13 cellular contexts compared by ENCODE assay signal in the genomic region with DNA sequence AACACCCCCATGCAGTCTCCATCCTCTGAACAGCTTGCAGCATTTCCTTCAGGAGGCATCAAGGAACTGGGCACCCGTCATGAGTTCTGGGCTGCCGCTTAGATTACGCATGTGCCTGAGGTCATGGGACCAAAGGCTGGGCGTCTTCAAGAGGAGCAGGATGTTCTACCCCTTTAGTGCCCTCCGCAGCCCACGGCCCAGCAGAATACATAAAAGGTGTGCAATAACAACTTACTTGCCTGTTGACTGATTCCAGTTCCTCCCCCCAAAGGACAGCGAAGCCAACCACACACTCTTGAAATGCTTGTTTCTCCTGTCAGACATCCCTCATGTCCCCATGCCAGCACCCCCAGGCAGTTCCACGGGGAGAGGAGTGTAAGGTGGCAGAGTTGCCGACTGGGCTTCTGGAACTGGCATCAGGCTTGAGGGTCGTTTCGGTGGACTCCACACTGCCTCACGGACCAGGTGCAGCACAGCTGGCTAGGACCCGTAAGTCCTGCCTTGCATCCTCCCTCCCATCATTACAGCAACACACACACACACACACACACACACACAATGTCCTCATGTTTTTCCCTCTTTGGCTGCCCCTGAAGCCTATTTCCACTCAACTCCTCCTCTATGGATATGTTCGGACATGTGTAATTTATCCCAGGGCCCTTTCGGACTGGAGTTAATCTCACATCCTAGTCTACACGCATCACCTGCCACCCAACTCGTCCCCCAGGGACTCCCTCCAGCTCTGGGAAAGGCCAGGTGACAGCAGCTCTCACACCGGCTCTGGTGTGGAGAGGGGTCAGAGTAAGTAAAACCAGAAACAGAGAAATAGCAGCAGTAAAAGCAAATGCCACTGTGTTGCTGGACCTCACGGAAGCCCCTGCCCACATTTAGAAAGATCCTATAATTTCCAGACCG.
A peak's percentile ranks its signal among the peaks of the same experiment; 100 is the strongest.
DNase-seq lines count a peak whose midpoint lies in the region; ATAC-seq and TF ChIP-seq lines count a peak whose summit lies in the region.
"Had no signal": no experiment of that assay in that cellular context is flagged by ENCODE, and none has a peak within 500 bp of the region (broad histone marks: within the 10 kb centered on the region; RNA-seq: fewer than 3 reads in every experiment).

No MANE protein-coding gene starts in this region.

- no peak overlapping the region for H3K4me3 ChIP-seq in epithelial cell of esophagus (ENCODE audit: low read length)
- H3K4me3 ChIP-seq in smooth muscle cell: no peak overlapping the region
- H3K4me3 ChIP-seq in body of pancreas: no peak overlapping the region

- peak overlapping the region; percentile 27 for H3K4me2 ChIP-seq in smooth muscle cell

- no peaks in the 10 kb centered on the region for H3K36me3 Mint-ChIP-seq in IgD-negative memory B cell
- H3K36me3 Mint-ChIP-seq: T-cell had no signal

- peak; percentile 17 for ATAC-seq in GM18868 (IDR thresholded peaks at IDR 0.05; ENCODE audit: unreplicated experiment)
- ATAC-seq in body of pancreas: no peak

- H3K4me1 Mint-ChIP-seq in IgD-negative memory B cell: peaks cover 56 to 85% (median 72%) of the 10 kb centered on the region in 3 donors

- H3K27ac ChIP-seq in smooth muscle cell (ENCODE audit: low read depth): no peak overlapping the region
- no peak overlapping the region for H3K27ac ChIP-seq in body of pancreas

- H4K20me1 ChIP-seq in smooth muscle cell (ENCODE audit: low read depth): no peaks in the 10 kb centered on the region

- DNase-seq in epithelial cell of esophagus (ENCODE audit: low read depth): peak; percentile 24
- DNase-seq in smooth muscle cell (lab: John Stamatoyannopoulos, UW; ENCODE audit: unreplicated experiment): no peak
- no peak for DNase-seq in kidney glomerular epithelial cell (lab: John Stamatoyannopoulos, UW)
- DNase-seq in GM19238 (ENCODE audit: insufficient read length, low spot score): no peak
- DNase-seq in body of pancreas: no peak
- DNase-seq: activated CD4-positive, alpha-beta T cell treated with anti-CD3 and anti-CD28 coated beads for 48 hours; activated T-cell treated with anti-CD3 and anti-CD28 coated beads, Interleukin-2, amount 50 U/mL, for 48 hours; CD4-positive, alpha-beta T cell; OCI-M1; substantia nigra had no signal

- TF ChIP-seq CTCF in epithelial cell of esophagus (IDR thresholded peaks at IDR 0.05; ENCODE audit: insufficient read depth, low read depth, low read length, missing control alignments) (no peak), smooth muscle cell (IDR thresholded peaks at IDR 0.05; ENCODE audit: borderline replicate concordance, insufficient read depth, poor library complexity, severe bottlenecking) (no peak), body of pancreas (IDR thresholded peaks at IDR 0.05) (no peak)

- no peaks in the 10 kb centered on the region for H3K4me1 ChIP-seq in smooth muscle cell (ENCODE audit: low read depth)
- peaks cover 4% of the 10 kb centered on the region for H3K4me1 ChIP-seq in body of pancreas

- no peaks in the 10 kb centered on the region for H3K79me2 ChIP-seq in smooth muscle cell (ENCODE audit: low read depth)

- H3K9me3 ChIP-seq in smooth muscle cell (replicated peaks; ENCODE audit: low read depth) (no peaks in the 10 kb centered on the region), body of pancreas (no peaks in the 10 kb centered on the region)

- H3K27ac Mint-ChIP-seq in IgD-negative memory B cell: peak overlapping the region; percentile 97 to 100 (median 99)
- H3K27ac Mint-ChIP-seq: CD4-positive, alpha-beta T cell; T-cell had no signal

- peak overlapping the region; percentile 33 for H2AFZ ChIP-seq in smooth muscle cell (ENCODE audit: low read depth)

- no peak for TF ChIP-seq POLR2A in body of pancreas (IDR thresholded peaks at IDR 0.05)

- peaks cover 0 to 7% (median 7%) of the 10 kb centered on the region in 3 donors for H3K9me3 Mint-ChIP-seq in IgD-negative memory B cell
- H3K9me3 Mint-ChIP-seq: CD4-positive, alpha-beta T cell; T-cell had no signal

- no peaks in the 10 kb centered on the region for H3K27me3 ChIP-seq in smooth muscle cell (ENCODE audit: low read depth)
- H3K27me3 ChIP-seq in body of pancreas: no peaks in the 10 kb centered on the region

- peak overlapping the region; percentile 68 to 88 (median 75) for H3K4me3 Mint-ChIP-seq in IgD-negative memory B cell
- H3K4me3 Mint-ChIP-seq: CD4-positive, alpha-beta T cell; T-cell had no signal

- H3K36me3 ChIP-seq in smooth muscle cell (ENCODE audit: low read depth): no peaks in the 10 kb centered on the region
- no peaks in the 10 kb centered on the region for H3K36me3 ChIP-seq in body of pancreas (replicated peaks in 1 of 2; ENCODE audit: insufficient read depth in 1 of 2, low read depth in 2 of 2)

- no peaks in the 10 kb centered on the region for H3K27me3 Mint-ChIP-seq in IgD-negative memory B cell
- H3K27me3 Mint-ChIP-seq: CD4-positive, alpha-beta T cell had no signal

- H3F3A ChIP-seq in smooth muscle cell (ENCODE audit: low read depth): no peaks in the 10 kb centered on the region

- no peak overlapping the region for H3K9ac ChIP-seq in smooth muscle cell (ENCODE audit: low read depth)

- intact Hi-C loops in body of pancreas (cut with DNase I): no loop called here

- 89% methylated on average over 20 of the region's 20 CpGs for WGBS in smooth muscle cell (ENCODE audit: low lambda C conversion rate)
- WGBS in body of pancreas, 2 donors: 77 to 81% methylated on average over 20 of the region's 20 CpGs
